In the genomic region with DNA sequence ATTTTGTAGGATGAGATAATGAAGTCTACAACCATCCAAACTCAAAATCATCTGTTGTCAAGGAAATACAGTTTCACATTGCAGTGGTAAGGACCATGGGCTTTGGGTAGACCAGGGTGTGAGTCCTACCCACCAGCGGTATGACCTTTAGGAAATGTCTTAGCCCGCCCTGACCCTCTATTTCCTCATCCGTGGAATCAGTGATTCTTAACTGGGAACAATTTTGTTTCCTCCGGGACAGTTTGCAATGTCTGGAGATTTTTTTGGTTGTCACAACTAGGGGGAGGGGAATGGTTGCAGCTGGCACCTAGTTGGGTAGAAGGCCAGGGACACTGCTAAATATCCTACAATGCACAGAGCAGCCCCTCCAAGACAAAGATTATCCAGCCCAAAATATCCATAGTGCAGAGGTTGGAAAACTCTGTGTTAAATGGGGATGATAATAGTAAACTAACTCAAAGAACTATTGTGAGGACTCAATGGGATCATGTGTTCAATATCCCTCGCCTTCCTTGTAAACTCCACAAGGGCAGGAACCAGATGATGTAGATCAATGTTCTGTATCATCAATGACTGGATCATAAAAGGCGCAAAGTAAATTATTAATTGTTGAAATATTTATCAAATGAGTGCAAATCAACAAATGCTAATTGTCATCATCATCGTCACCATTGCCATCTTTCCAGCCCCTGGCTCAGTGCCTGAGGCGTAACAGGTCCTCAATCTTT, we compare ENCODE assay signal across 1 cellular context.
A peak's percentile ranks its signal among the peaks of the same experiment; 100 is the strongest.
TF ChIP-seq lines count a peak whose summit lies in the region.

No MANE protein-coding gene starts in this region.

TF ChIP-seq in HepG2, 621 proteins besides CTCF, POLR2A, EP300 and RAD21 (continued from another document and continues in another):
- TF ChIP-seq PRDM15 (CRISPR knock-in tag; IDR thresholded peaks at IDR 0.05) (no peak), ERF (CRISPR knock-in tag; IDR thresholded peaks at IDR 0.05) (no peak), ZNF775 (CRISPR knock-in tag; IDR thresholded peaks at IDR 0.05; ENCODE audit: borderline replicate concordance) (no peak), RARA (CRISPR knock-in tag; IDR thresholded peaks at IDR 0.05) (no peak), ZKSCAN1 (IDR thresholded peaks at IDR 0.05; ENCODE audit: low read length) (no peak), ZNF142 (CRISPR knock-in tag; IDR thresholded peaks at IDR 0.05) (0 out of 2 replicates have a peak, but pooled peaks have one; percentile 35), ZNF776 (CRISPR knock-in tag; IDR thresholded peaks at IDR 0.05) (no peak), CREB1 (IDR thresholded peaks at IDR 0.05) (peak; percentile 38; the same call in 1 of the 2 replicates), CREB1 (CRISPR knock-in tag; IDR thresholded peaks at IDR 0.05) (no peak), PTBP1 (IDR thresholded peaks at IDR 0.05; ENCODE audit: low read depth, low read length, poor library complexity, severe bottlenecking) (no peak), TEF (CRISPR knock-in tag; IDR thresholded peaks at IDR 0.05) (0 out of 2 replicates have a peak, but pooled peaks have one; percentile 19), ZNF614 (CRISPR knock-in tag; IDR thresholded peaks at IDR 0.05; ENCODE audit: borderline replicate concordance) (no peak; the same call in 1 of the 2 replicates), IKZF1 (IDR thresholded peaks at IDR 0.05) (no peak), SP5 (CRISPR knock-in tag; IDR thresholded peaks at IDR 0.05; ENCODE audit: borderline replicate concordance, low read depth) (no peak), MATR3 (CRISPR knock-in tag; IDR thresholded peaks at IDR 0.05) (no peak), ZNF777 (CRISPR knock-in tag; IDR thresholded peaks at IDR 0.05) (no peak), ZSCAN20 (CRISPR knock-in tag; IDR thresholded peaks at IDR 0.05; ENCODE audit: borderline replicate concordance) (no peak), GPBP1L1 (CRISPR knock-in tag; IDR thresholded peaks at IDR 0.05) (no peak), ZFP90 (CRISPR knock-in tag; IDR thresholded peaks at IDR 0.05; ENCODE audit: borderline replicate concordance) (peak; percentile 45; the same call in 1 of the 2 replicates), ELF3 (CRISPR knock-in tag; IDR thresholded peaks at IDR 0.05) (0 out of 2 replicates have a peak, but pooled peaks have one; percentile 3), TRAFD1 (CRISPR knock-in tag; IDR thresholded peaks at IDR 0.05; ENCODE audit: borderline replicate concordance) (no peak), ZFY (CRISPR knock-in tag; IDR thresholded peaks at IDR 0.05) (0 out of 2 replicates have a peak, but pooled peaks have one; percentile 8), MAFK (conservative IDR thresholded peaks at IDR 0.05 in 1 of 2, IDR thresholded peaks at IDR 0.05 in 1 of 2; ENCODE audit: low read length in 2 of 2) (no peak), ZNF556 (CRISPR knock-in tag; IDR thresholded peaks at IDR 0.05; ENCODE audit: borderline replicate concordance) (no peak), MAX (IDR thresholded peaks at IDR 0.05) (no peak), TFDP1 (CRISPR knock-in tag; IDR thresholded peaks at IDR 0.05; ENCODE audit: borderline replicate concordance) (no peak), KLF12 (CRISPR knock-in tag; IDR thresholded peaks at IDR 0.05; ENCODE audit: borderline replicate concordance) (no peak)
- TF ChIP-seq, protein P1, sequence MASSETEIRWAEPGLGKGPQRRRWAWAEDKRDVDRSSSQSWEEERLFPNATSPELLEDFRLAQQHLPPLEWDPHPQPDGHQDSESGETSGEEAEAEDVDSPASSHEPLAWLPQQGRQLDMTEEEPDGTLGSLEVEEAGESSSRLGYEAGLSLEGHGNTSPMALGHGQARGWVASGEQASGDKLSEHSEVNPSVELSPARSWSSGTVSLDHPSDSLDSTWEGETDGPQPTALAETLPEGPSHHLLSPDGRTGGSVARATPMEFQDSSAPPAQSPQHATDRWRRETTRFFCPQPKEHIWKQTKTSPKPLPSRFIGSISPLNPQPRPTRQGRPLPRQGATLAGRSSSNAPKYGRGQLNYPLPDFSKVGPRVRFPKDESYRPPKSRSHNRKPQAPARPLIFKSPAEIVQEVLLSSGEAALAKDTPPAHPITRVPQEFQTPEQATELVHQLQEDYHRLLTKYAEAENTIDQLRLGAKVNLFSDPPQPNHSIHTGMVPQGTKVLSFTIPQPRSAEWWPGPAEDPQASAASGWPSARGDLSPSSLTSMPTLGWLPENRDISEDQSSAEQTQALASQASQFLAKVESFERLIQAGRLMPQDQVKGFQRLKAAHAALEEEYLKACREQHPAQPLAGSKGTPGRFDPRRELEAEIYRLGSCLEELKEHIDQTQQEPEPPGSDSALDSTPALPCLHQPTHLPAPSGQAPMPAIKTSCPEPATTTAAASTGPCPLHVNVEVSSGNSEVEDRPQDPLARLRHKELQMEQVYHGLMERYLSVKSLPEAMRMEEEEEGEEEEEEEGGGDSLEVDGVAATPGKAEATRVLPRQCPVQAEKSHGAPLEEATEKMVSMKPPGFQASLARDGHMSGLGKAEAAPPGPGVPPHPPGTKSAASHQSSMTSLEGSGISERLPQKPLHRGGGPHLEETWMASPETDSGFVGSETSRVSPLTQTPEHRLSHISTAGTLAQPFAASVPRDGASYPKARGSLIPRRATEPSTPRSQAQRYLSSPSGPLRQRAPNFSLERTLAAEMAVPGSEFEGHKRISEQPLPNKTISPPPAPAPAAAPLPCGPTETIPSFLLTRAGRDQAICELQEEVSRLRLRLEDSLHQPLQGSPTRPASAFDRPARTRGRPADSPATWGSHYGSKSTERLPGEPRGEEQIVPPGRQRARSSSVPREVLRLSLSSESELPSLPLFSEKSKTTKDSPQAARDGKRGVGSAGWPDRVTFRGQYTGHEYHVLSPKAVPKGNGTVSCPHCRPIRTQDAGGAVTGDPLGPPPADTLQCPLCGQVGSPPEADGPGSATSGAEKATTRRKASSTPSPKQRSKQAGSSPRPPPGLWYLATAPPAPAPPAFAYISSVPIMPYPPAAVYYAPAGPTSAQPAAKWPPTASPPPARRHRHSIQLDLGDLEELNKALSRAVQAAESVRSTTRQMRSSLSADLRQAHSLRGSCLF (CRISPR knock-in tag; IDR thresholded peaks at IDR 0.05; ENCODE audit: borderline replicate concordance): no peak
- TF ChIP-seq, protein P2, sequence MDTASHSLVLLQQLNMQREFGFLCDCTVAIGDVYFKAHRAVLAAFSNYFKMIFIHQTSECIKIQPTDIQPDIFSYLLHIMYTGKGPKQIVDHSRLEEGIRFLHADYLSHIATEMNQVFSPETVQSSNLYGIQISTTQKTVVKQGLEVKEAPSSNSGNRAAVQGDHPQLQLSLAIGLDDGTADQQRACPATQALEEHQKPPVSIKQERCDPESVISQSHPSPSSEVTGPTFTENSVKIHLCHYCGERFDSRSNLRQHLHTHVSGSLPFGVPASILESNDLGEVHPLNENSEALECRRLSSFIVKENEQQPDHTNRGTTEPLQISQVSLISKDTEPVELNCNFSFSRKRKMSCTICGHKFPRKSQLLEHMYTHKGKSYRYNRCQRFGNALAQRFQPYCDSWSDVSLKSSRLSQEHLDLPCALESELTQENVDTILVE (CRISPR knock-in tag; IDR thresholded peaks at IDR 0.05): no peak
